Comparison of ENCODE assay signal across 1 cellular context in the genomic region with DNA sequence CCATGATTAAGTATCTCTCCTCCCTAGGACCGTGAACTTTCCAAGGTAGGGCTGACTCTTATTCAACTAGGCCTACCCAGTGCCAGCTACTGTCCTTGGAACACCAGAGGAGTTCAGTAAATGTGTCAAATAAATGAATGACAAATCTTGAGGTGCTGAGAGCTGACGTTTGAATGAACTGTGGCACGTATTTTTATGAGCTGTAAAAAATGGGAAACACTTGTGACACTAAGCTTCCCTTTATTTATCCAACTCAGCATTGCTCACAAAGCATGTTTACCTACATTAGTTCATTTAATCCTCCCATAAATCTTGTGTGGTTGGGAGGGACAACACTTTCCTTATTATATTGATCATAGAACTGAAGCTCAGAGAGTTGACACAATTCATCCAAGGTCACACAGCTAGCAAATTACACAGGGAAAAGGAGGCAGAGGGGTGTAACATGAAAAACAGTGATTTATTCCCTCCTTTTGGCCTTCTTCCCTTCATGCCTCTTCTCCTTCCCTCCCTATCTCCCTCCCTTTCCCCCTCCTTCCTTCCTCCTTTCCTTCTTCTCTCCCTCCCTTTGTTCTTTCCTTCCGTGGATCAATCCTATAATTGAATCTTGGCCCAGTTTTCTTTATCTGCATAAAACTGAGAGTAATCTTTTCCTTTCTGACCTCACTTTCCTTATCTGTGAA.
TF ChIP-seq lines count a peak whose summit lies in the region.

No MANE protein-coding gene starts in this region.

TF ChIP-seq in HEK293, 187 proteins besides CTCF, POLR2A, EP300 and RAD21 (continued from another document and continues in another):
- TF ChIP-seq, protein P1, sequence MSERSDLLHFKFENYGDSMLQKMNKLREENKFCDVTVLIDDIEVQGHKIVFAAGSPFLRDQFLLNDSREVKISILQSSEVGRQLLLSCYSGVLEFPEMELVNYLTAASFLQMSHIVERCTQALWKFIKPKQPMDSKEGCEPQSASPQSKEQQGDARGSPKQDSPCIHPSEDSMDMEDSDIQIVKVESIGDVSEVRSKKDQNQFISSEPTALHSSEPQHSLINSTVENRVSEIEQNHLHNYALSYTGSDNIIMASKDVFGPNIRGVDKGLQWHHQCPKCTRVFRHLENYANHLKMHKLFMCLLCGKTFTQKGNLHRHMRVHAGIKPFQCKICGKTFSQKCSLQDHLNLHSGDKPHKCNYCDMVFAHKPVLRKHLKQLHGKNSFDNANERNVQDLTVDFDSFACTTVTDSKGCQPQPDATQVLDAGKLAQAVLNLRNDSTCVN (tag by site-specific recombination; optimal IDR thresholded peaks at IDR 0.05), result no peak
- TF ChIP-seq ZNF558 (tag by site-specific recombination; IDR thresholded peaks at IDR 0.05), result peak; percentile 35; the same call in 1 of the 2 replicates
- 0 out of 2 replicates have a peak, but pooled peaks have one; percentile 45 for TF ChIP-seq KLF7 (tag by site-specific recombination; IDR thresholded peaks at IDR 0.05; ENCODE audit: borderline replicate concordance)
- peak; percentile 96 for TF ChIP-seq ZNF24 (tag by site-specific recombination; IDR thresholded peaks at IDR 0.05)
- TF ChIP-seq, protein P2, sequence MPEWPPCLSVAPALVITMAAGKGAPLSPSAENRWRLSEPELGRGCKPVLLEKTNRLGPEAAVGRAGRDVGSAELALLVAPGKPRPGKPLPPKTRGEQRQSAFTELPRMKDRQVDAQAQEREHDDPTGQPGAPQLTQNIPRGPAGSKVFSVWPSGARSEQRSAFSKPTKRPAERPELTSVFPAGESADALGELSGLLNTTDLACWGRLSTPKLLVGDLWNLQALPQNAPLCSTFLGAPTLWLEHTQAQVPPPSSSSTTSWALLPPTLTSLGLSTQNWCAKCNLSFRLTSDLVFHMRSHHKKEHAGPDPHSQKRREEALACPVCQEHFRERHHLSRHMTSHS (tag by site-specific recombination; IDR thresholded peaks at IDR 0.05), result peak; percentile 94
- TF ChIP-seq ZNF184 (tag by site-specific recombination; IDR thresholded peaks at IDR 0.05), result 0 out of 2 replicates have a peak, but pooled peaks have one; percentile 44
- TF ChIP-seq ZFP69B (tag by site-specific recombination; IDR thresholded peaks at IDR 0.05), result peak; percentile 80
- TF ChIP-seq ZNF585B (tag by site-specific recombination; IDR thresholded peaks at IDR 0.05), result no peak
- TF ChIP-seq ZNF510 (tag by site-specific recombination; IDR thresholded peaks at IDR 0.05; ENCODE audit: insufficient replicate concordance), result no peak
- TF ChIP-seq ZIC2 (tag by site-specific recombination; IDR thresholded peaks at IDR 0.05), result peak; percentile 47
- TF ChIP-seq ZSCAN30 (tag by site-specific recombination; IDR thresholded peaks at IDR 0.05), result peak; percentile 49; the same call in 1 of the 2 replicates
- TF ChIP-seq ZNF211 (tag by site-specific recombination; IDR thresholded peaks at IDR 0.05; ENCODE audit: low read depth), result no peak
- TF ChIP-seq TRIM28 (IDR thresholded peaks at IDR 0.05; ENCODE audit: borderline replicate concordance, low read length), result no peak
- TF ChIP-seq, protein P3, sequence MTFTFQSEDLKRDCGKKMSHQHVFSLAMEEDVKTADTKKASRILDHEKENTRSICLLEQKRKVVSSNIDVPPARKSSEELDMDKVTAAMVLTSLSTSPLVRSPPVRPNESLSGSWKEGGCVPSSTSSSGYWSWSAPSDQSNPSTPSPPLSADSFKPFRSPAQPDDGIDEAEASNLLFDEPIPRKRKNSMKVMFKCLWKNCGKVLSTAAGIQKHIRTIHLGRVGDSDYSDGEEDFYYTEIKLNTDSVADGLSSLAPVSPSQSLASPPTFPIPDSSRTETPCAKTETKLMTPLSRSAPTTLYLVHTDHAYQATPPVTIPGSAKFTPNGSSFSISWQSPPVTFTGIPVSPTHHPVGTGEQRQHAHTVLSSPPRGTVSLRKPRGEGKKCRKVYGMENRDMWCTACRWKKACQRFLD (tag by site-specific recombination; IDR thresholded peaks at IDR 0.05), result no peak
- TF ChIP-seq, protein P4, sequence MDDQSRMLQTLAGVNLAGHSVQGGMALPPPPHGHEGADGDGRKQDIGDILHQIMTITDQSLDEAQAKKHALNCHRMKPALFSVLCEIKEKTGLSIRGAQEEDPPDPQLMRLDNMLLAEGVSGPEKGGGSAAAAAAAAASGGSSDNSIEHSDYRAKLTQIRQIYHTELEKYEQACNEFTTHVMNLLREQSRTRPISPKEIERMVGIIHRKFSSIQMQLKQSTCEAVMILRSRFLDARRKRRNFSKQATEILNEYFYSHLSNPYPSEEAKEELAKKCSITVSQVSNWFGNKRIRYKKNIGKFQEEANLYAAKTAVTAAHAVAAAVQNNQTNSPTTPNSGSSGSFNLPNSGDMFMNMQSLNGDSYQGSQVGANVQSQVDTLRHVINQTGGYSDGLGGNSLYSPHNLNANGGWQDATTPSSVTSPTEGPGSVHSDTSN (CRISPR knock-in tag; IDR thresholded peaks at IDR 0.05), result no peak
- TF ChIP-seq ZNF146 (tag by site-specific recombination; IDR thresholded peaks at IDR 0.05), result peak; percentile 55; the same call in 1 of the 2 replicates
- TF ChIP-seq ZSCAN16 (tag by site-specific recombination; IDR thresholded peaks at IDR 0.05), result 0 out of 2 replicates have a peak, but pooled peaks have one; percentile 44
- TF ChIP-seq HOXC10 (CRISPR knock-in tag; IDR thresholded peaks at IDR 0.05), result no peak
- peak; percentile 24; the same call in 1 of the 2 replicates for TF ChIP-seq TCF7L2 (IDR thresholded peaks at IDR 0.05; ENCODE audit: borderline replicate concordance, low read depth, low read length)
- TF ChIP-seq ZXDB (tag by site-specific recombination; IDR thresholded peaks at IDR 0.05), result peak; percentile 90
- no peak for TF ChIP-seq ZFP41 (tag by site-specific recombination; IDR thresholded peaks at IDR 0.05; ENCODE audit: borderline replicate concordance)
- no peak for TF ChIP-seq ZNF23 (tag by site-specific recombination; IDR thresholded peaks at IDR 0.05; ENCODE audit: borderline replicate concordance)
- TF ChIP-seq, protein P5, sequence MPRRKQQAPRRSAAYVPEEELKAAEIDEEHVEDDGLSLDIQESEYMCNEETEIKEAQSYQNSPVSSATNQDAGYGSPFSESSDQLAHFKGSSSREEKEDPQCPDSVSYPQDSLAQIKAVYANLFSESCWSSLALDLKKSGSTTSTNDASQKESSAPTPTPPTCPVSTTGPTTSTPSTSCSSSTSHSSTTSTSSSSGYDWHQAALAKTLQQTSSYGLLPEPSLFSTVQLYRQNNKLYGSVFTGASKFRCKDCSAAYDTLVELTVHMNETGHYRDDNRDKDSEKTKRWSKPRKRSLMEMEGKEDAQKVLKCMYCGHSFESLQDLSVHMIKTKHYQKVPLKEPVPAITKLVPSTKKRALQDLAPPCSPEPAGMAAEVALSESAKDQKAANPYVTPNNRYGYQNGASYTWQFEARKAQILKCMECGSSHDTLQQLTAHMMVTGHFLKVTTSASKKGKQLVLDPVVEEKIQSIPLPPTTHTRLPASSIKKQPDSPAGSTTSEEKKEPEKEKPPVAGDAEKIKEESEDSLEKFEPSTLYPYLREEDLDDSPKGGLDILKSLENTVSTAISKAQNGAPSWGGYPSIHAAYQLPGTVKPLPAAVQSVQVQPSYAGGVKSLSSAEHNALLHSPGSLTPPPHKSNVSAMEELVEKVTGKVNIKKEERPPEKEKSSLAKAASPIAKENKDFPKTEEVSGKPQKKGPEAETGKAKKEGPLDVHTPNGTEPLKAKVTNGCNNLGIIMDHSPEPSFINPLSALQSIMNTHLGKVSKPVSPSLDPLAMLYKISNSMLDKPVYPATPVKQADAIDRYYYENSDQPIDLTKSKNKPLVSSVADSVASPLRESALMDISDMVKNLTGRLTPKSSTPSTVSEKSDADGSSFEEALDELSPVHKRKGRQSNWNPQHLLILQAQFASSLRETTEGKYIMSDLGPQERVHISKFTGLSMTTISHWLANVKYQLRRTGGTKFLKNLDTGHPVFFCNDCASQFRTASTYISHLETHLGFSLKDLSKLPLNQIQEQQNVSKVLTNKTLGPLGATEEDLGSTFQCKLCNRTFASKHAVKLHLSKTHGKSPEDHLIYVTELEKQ (tag by site-specific recombination; IDR thresholded peaks at IDR 0.05; ENCODE audit: borderline replicate concordance), result peak; percentile 91
- TF ChIP-seq SALL2 (tag by site-specific recombination; IDR thresholded peaks at IDR 0.05; ENCODE audit: borderline replicate concordance), result no peak
- no peak for TF ChIP-seq ZNF114 (tag by site-specific recombination; IDR thresholded peaks at IDR 0.05)
- TF ChIP-seq MEIS1 (CRISPR knock-in tag; IDR thresholded peaks at IDR 0.05; ENCODE audit: borderline replicate concordance), result no peak
- TF ChIP-seq ZFP37 (tag by site-specific recombination; IDR thresholded peaks at IDR 0.05), result 0 out of 2 replicates have a peak, but pooled peaks have one; percentile 66
- TF ChIP-seq MYNN (tag by site-specific recombination; IDR thresholded peaks at IDR 0.05; ENCODE audit: borderline replicate concordance), result peak; percentile 80
- TF ChIP-seq ZNF426 (tag by site-specific recombination; IDR thresholded peaks at IDR 0.05), result no peak
- TF ChIP-seq, protein P6, sequence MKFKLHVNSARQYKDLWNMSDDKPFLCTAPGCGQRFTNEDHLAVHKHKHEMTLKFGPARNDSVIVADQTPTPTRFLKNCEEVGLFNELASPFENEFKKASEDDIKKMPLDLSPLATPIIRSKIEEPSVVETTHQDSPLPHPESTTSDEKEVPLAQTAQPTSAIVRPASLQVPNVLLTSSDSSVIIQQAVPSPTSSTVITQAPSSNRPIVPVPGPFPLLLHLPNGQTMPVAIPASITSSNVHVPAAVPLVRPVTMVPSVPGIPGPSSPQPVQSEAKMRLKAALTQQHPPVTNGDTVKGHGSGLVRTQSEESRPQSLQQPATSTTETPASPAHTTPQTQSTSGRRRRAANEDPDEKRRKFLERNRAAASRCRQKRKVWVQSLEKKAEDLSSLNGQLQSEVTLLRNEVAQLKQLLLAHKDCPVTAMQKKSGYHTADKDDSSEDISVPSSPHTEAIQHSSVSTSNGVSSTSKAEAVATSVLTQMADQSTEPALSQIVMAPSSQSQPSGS (tag by site-specific recombination; IDR thresholded peaks at IDR 0.05; ENCODE audit: low read depth), result peak; percentile 45; the same call in 1 of the 2 replicates
- TF ChIP-seq ZNF530 (tag by site-specific recombination; IDR thresholded peaks at IDR 0.05; ENCODE audit: low read depth), result no peak
- TF ChIP-seq ZNF350 (tag by site-specific recombination; IDR thresholded peaks at IDR 0.05), result peak; percentile 41; the same call in 1 of the 2 replicates
- TF ChIP-seq ZBTB20 (tag by site-specific recombination; IDR thresholded peaks at IDR 0.05), result no peak
- TF ChIP-seq KLF9 (tag by site-specific recombination; IDR thresholded peaks at IDR 0.05; ENCODE audit: low read depth), result peak; percentile 16; the same call in 1 of the 2 replicates
- no peak for TF ChIP-seq ZNF670 (tag by site-specific recombination; IDR thresholded peaks at IDR 0.05; ENCODE audit: low read depth)
- TF ChIP-seq, protein P7, sequence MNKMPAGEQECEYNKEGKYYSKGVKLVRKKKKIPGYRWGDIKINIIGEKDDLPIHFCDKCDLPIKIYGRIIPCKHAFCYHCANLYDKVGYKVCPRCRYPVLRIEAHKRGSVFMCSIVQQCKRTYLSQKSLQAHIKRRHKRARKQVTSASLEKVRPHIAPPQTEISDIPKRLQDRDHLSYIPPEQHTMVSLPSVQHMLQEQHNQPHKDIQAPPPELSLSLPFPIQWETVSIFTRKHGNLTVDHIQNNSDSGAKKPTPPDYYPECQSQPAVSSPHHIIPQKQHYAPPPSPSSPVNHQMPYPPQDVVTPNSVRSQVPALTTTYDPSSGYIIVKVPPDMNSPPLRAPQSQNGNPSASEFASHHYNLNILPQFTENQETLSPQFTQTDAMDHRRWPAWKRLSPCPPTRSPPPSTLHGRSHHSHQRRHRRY (tag by site-specific recombination; IDR thresholded peaks at IDR 0.05), result no peak
- TF ChIP-seq ZNF354C (tag by site-specific recombination; IDR thresholded peaks at IDR 0.05; ENCODE audit: borderline replicate concordance, low read depth), result no peak
- TF ChIP-seq, protein P8, sequence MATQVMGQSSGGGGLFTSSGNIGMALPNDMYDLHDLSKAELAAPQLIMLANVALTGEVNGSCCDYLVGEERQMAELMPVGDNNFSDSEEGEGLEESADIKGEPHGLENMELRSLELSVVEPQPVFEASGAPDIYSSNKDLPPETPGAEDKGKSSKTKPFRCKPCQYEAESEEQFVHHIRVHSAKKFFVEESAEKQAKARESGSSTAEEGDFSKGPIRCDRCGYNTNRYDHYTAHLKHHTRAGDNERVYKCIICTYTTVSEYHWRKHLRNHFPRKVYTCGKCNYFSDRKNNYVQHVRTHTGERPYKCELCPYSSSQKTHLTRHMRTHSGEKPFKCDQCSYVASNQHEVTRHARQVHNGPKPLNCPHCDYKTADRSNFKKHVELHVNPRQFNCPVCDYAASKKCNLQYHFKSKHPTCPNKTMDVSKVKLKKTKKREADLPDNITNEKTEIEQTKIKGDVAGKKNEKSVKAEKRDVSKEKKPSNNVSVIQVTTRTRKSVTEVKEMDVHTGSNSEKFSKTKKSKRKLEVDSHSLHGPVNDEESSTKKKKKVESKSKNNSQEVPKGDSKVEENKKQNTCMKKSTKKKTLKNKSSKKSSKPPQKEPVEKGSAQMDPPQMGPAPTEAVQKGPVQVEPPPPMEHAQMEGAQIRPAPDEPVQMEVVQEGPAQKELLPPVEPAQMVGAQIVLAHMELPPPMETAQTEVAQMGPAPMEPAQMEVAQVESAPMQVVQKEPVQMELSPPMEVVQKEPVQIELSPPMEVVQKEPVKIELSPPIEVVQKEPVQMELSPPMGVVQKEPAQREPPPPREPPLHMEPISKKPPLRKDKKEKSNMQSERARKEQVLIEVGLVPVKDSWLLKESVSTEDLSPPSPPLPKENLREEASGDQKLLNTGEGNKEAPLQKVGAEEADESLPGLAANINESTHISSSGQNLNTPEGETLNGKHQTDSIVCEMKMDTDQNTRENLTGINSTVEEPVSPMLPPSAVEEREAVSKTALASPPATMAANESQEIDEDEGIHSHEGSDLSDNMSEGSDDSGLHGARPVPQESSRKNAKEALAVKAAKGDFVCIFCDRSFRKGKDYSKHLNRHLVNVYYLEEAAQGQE (tag by site-specific recombination; IDR thresholded peaks at IDR 0.05), result no peak
- TF ChIP-seq ZNF654 (tag by site-specific recombination; IDR thresholded peaks at IDR 0.05; ENCODE audit: low read depth), result no peak
- TF ChIP-seq ZNF792 (tag by site-specific recombination; IDR thresholded peaks at IDR 0.05), result no peak
- TF ChIP-seq GFI1B (tag by site-specific recombination; IDR thresholded peaks at IDR 0.05), result peak; percentile 79
- TF ChIP-seq ZNF335 (tag by site-specific recombination; conservative IDR thresholded peaks at IDR 0.05), result no peak
- no peak for TF ChIP-seq RBAK (tag by site-specific recombination; IDR thresholded peaks at IDR 0.05)
- no peak for TF ChIP-seq ZNF202 (tag by site-specific recombination; IDR thresholded peaks at IDR 0.05; ENCODE audit: borderline replicate concordance)
- TF ChIP-seq, protein P9, sequence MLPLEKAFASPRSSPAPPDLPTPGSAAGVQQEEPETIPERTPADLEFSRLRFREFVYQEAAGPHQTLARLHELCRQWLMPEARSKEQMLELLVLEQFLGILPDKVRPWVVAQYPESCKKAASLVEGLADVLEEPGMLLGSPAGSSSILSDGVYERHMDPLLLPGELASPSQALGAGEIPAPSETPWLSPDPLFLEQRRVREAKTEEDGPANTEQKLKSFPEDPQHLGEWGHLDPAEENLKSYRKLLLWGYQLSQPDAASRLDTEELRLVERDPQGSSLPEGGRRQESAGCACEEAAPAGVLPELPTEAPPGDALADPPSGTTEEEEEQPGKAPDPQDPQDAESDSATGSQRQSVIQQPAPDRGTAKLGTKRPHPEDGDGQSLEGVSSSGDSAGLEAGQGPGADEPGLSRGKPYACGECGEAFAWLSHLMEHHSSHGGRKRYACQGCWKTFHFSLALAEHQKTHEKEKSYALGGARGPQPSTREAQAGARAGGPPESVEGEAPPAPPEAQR (tag by site-specific recombination; IDR thresholded peaks at IDR 0.05), result no peak
- TF ChIP-seq ZNF501 (tag by site-specific recombination; IDR thresholded peaks at IDR 0.05), result 0 out of 2 replicates have a peak, but pooled peaks have one; percentile 38
